ENCODE assay signal across 13 cellular contexts in genomic region chr10:95201736-95202135, GRCh38. TPM values are rescaled to one million over a fixed set of nuclear protein-coding genes. Genes with fewer than 3 reads are reported as not detected.
DNase-seq lines count a peak whose midpoint lies in the region; ATAC-seq and TF ChIP-seq lines count a peak whose summit lies in the region.
"Had no signal": no experiment of that assay in that cellular context is flagged by ENCODE, and none has a peak within 500 bp of the region (broad histone marks: within the 10 kb centered on the region; RNA-seq: fewer than 3 reads in every experiment).

No MANE protein-coding gene starts in this region.

- no peak overlapping the region for H3K4me2 ChIP-seq in PC-3 (ENCODE audit: low read length)

- ATAC-seq in PC-3: peak; percentile 100
- ATAC-seq: activated CD8-positive, alpha-beta T cell treated with anti-CD3 and anti-CD28 coated beads, Interleukin-2, amount 10 ng/mL, durations not matched to agents 7 days and 5 days; left lobe of liver had no signal

- H3K36me3 ChIP-seq in PC-3 (ENCODE audit: low read depth, low read length) (no peaks in the 10 kb centered on the region), HAP-1 (replicated peaks) (no peaks in the 10 kb centered on the region), A673 (ENCODE audit: insufficient read depth, low read length, poor library complexity, severe bottlenecking) (no peaks in the 10 kb centered on the region)
- H3K36me3 ChIP-seq: BE2C had no signal

- no peaks in the 10 kb centered on the region for H4K20me1 ChIP-seq in PC-3 (ENCODE audit: low read length)

- H3K9me2 ChIP-seq in PC-3 (replicated peaks; ENCODE audit: low read length): no peaks in the 10 kb centered on the region

- intact Hi-C loops in PC-3 (cut with micrococcal nuclease) (loop anchor here (1.0 kb wide), 2 partner anchors 42 to 162 kb away; no protein-coding TSS in a partner anchor), A673 (cut with micrococcal nuclease; ENCODE audit: unreplicated experiment) (no loop called here)

- H3K27me3 ChIP-seq in PC-3 (ENCODE audit: low read length) (no peaks in the 10 kb centered on the region), HAP-1 (ENCODE audit: low read depth) (no peaks in the 10 kb centered on the region), A673 (replicated peaks; ENCODE audit: insufficient read depth, low read depth, low read length, poor library complexity) (no peaks in the 10 kb centered on the region)
- H3K27me3 ChIP-seq: BE2C, testis had no signal

- peak; percentile 29 for DNase-seq in 8988T
- peak; percentile 92 for DNase-seq in PC-3
- DNase-seq in epithelial cell of prostate (ENCODE audit: low read depth, low spot score): peak; percentile 46
- DNase-seq in HAP-1 (ENCODE audit: low spot score in 2 of 2): no peak
- DNase-seq in A673 (ENCODE audit: low spot score): no peak
- DNase-seq in SKM-1 treated with dmso at 0.1 percent for 144 hours (lab: John Stamatoyannopoulos, UW; ENCODE audit: unreplicated experiment): no peak
- no peak for DNase-seq in cerebellum (ENCODE audit: low spot score)
- DNase-seq: activated CD8-positive, alpha-beta T cell treated with anti-CD3 and anti-CD28 coated beads, Interleukin-2, amount 10 ng/mL, durations not matched to agents 7 days and 5 days; BE2C; testis had no signal

- H2AFZ ChIP-seq in PC-3 (ENCODE audit: low read length): no peak overlapping the region

- CTCF ChIA-PET in PC-3 (lab: Charles Lee) (interaction anchor here (0.5 to 1.4 kb wide), 14 partner anchors 32 to 396 kb away, joined by 3 to 35 read pairs (median 4); no protein-coding TSS in a partner anchor), A673 (lab: Charles Lee) (no interaction called here)

- in situ Hi-C loops in HAP-1 (cut with MboI; ENCODE audit: low sequenced_read_pairs): no loop called here

- H3K9me3 ChIP-seq in PC-3 (ENCODE audit: low read length) (no peaks in the 10 kb centered on the region), HAP-1 (no peaks in the 10 kb centered on the region), A673 (ENCODE audit: low read depth, low read length, poor library complexity, severe bottlenecking) (no peaks in the 10 kb centered on the region)
- H3K9me3 ChIP-seq: BE2C, testis had no signal

- POLR2A ChIA-PET in PC-3 (lab: Charles Lee; ENCODE audit: unreplicated experiment) (no interaction called here), A673 (lab: Charles Lee; ENCODE audit: low non-redundant PET) (no interaction called here)

- H3K4me1 ChIP-seq in PC-3 (ENCODE audit: insufficient read depth, low read length) (no peaks in the 10 kb centered on the region), HAP-1 (no peaks in the 10 kb centered on the region), A673 (ENCODE audit: insufficient read depth, low read length, poor library complexity, severe bottlenecking) (no peaks in the 10 kb centered on the region)
- H3K4me1 ChIP-seq: BE2C, testis had no signal

- H3K27ac ChIP-seq in PC-3 (ENCODE audit: low read length): no peak overlapping the region
- no peak overlapping the region for H3K27ac ChIP-seq in epithelial cell of prostate
- no peak overlapping the region for H3K27ac ChIP-seq in A673 (ENCODE audit: low read depth, low read length, poor library complexity, severe bottlenecking)
- H3K27ac ChIP-seq: testis had no signal

- H3F3A ChIP-seq in PC-3 (ENCODE audit: low read length, unreplicated experiment): no peaks in the 10 kb centered on the region

- TF ChIP-seq CTCF in GM12875 (IDR thresholded peaks at IDR 0.05; ENCODE audit: borderline replicate concordance, insufficient read depth, low read depth, low read length): peak; percentile 17; the same call in 1 of the 2 replicates
- peak; percentile 88 for TF ChIP-seq CTCF in PC-3 (conservative IDR thresholded peaks at IDR 0.05; ENCODE audit: low read depth, low read length)
- TF ChIP-seq CTCF in A673 (conservative IDR thresholded peaks at IDR 0.05; ENCODE audit: low read depth, low read length): no peak

- H3K4me3 ChIP-seq in GM12875 (ENCODE audit: low read depth, low read length): no peak overlapping the region
- no peak overlapping the region for H3K4me3 ChIP-seq in PC-3 (ENCODE audit: low read length)
- no peak overlapping the region for H3K4me3 ChIP-seq in HAP-1
- no peak overlapping the region for H3K4me3 ChIP-seq in A673 (ENCODE audit: low read depth, low read length, poor library complexity, severe bottlenecking)
- H3K4me3 ChIP-seq: testis had no signal

- BruUV-seq in PC-3 (replicated peaks; lab: Mats Ljungman, UMichigan) (no TSS peak), A673 (replicated peaks; lab: Mats Ljungman, UMichigan) (no TSS peak)

- no peak overlapping the region for H3K9ac ChIP-seq in PC-3 (ENCODE audit: low read length)

- H3K79me2 ChIP-seq in PC-3 (ENCODE audit: low read length): no peaks in the 10 kb centered on the region

RNA-seq across cellular contexts. Expression of gene ACSM6, which starts 7.7 kb away (rescaled TPM):
- total RNA-seq in PC-3 (2014; rRNA removed): not detected in 2 replicates
- total RNA-seq in A673 (2021): not detected in 2 replicates
- total RNA-seq in cerebellum: not detected
- total RNA-seq: activated CD8-positive, alpha-beta T cell treated with anti-CD3 and anti-CD28 coated beads, Interleukin-2, amount 10 ng/mL, durations not matched to agents 7 days and 5 days; left lobe of liver; posterior vena cava; testis had no signal

Comparison
In these comparisons a context has a peak if more than half of its experiments do, and no peak if none do; other contexts are left out.
1. DNase-seq: peak in 8988T (single experiment), PC-3 (single experiment) and epithelial cell of prostate (single experiment); none in HAP-1 (0 of 2), A673 (single experiment), SKM-1 treated with dmso at 0.1 percent for 144 hours (single experiment) and cerebellum (single experiment).